Comparison of ENCODE assay signal across 15 cellular contexts in the genomic region with DNA sequence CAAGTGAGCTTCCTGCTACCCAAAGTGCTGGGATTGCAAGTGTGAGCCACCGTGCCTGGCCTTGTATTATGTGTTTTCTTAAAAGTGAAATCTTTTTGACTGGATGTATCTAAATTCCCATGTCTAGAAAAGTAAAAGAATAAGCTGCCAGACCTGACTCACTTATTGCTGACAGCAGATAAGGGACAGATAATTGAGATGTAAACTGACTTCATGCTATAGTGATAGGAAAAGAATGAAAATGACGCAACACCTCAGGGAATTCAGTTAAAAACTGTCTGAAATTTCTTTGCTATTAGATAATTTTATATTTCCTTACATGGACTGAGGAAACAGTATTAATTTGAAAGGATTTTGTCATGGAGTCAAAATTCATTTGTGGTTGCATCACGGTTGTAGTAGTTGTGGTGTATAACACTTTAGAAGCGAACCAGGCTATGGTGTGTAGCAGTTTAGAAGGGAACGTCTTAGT. TPM values are rescaled to one million over a fixed set of nuclear protein-coding genes. Genes with fewer than 3 reads are reported as not detected.
A peak's percentile ranks its signal among the peaks of the same experiment; 100 is the strongest.
DNase-seq lines count a peak whose midpoint lies in the region; TF ChIP-seq lines count a peak whose summit lies in the region.
"Had no signal": no experiment of that assay in that cellular context is flagged by ENCODE, and none has a peak within 500 bp of the region (broad histone marks: within the 10 kb centered on the region; RNA-seq: fewer than 3 reads in every experiment).

No MANE protein-coding gene starts in this region.

- H3K4me1 Mint-ChIP-seq in activated CD4-positive, alpha-beta memory T cell treated with anti-CD3 and anti-CD28 coated beads, Interleukin-2, amount 10 ng/mL, durations not matched to agents 7 days and 5 days = peaks cover 2% of the 10 kb centered on the region
- H3K4me1 Mint-ChIP-seq in activated CD4-positive, alpha-beta T cell treated with anti-CD3 and anti-CD28 coated beads, Interleukin-2, amount 10 ng/mL, durations not matched to agents 24 days and 14 days = peaks cover 2% of the 10 kb centered on the region
- H3K4me1 Mint-ChIP-seq: stimulated activated memory B cell treated with anti-CD40 and anti-IgM and Interleukin-4, amounts not matched to agents 10 μg/mL and 1 μg/mL and 100 μg/mL, for 72 hours had no signal

- no peak overlapping the region for H3K27ac Mint-ChIP-seq in activated CD4-positive, alpha-beta memory T cell treated with anti-CD3 and anti-CD28 coated beads, Interleukin-2, amount 10 ng/mL, durations not matched to agents 7 days and 5 days
- H3K27ac Mint-ChIP-seq in activated CD4-positive, alpha-beta T cell treated with anti-CD3 and anti-CD28 coated beads, Interleukin-2, amount 10 ng/mL, durations not matched to agents 24 days and 14 days = no peak overlapping the region
- H3K27ac Mint-ChIP-seq: activated naive CD8-positive, alpha-beta T cell; stimulated activated memory B cell treated with anti-CD40 and anti-IgM and Interleukin-4, amounts not matched to agents 10 μg/mL and 1 μg/mL and 100 μg/mL, for 72 hours had no signal

- no peak overlapping the region for H3K4me3 ChIP-seq in MG63
- H3K4me3 ChIP-seq in coronary artery = no peak overlapping the region
- H3K4me3 ChIP-seq: vagina had no signal

- no peaks in the 10 kb centered on the region for H3K9me3 Mint-ChIP-seq in activated CD4-positive, alpha-beta memory T cell treated with anti-CD3 and anti-CD28 coated beads, Interleukin-2, amount 10 ng/mL, durations not matched to agents 7 days and 5 days
- H3K9me3 Mint-ChIP-seq in activated CD4-positive, alpha-beta T cell treated with anti-CD3 and anti-CD28 coated beads, Interleukin-2, amount 10 ng/mL, durations not matched to agents 24 days and 14 days = no peaks in the 10 kb centered on the region
- H3K9me3 Mint-ChIP-seq: stimulated activated memory B cell treated with anti-CD40 and anti-IgM and Interleukin-4, amounts not matched to agents 10 μg/mL and 1 μg/mL and 100 μg/mL, for 72 hours had no signal

- peaks cover 28% of the 10 kb centered on the region for H3K36me3 Mint-ChIP-seq in activated CD4-positive, alpha-beta memory T cell treated with anti-CD3 and anti-CD28 coated beads, Interleukin-2, amount 10 ng/mL, durations not matched to agents 7 days and 5 days (ENCODE audit: low read depth)
- peaks cover 41% of the 10 kb centered on the region for H3K36me3 Mint-ChIP-seq in activated CD4-positive, alpha-beta T cell treated with anti-CD3 and anti-CD28 coated beads, Interleukin-2, amount 10 ng/mL, durations not matched to agents 24 days and 14 days (ENCODE audit: low read depth)

- H3K27me3 ChIP-seq in MG63 = no peaks in the 10 kb centered on the region
- H3K27me3 ChIP-seq: vagina had no signal

- no peak overlapping the region for H3K4me3 Mint-ChIP-seq in activated CD4-positive, alpha-beta memory T cell treated with anti-CD3 and anti-CD28 coated beads, Interleukin-2, amount 10 ng/mL, durations not matched to agents 7 days and 5 days
- H3K4me3 Mint-ChIP-seq in activated CD4-positive, alpha-beta T cell treated with anti-CD3 and anti-CD28 coated beads, Interleukin-2, amount 10 ng/mL, durations not matched to agents 24 days and 14 days = no peak overlapping the region
- H3K4me3 Mint-ChIP-seq: activated naive CD8-positive, alpha-beta T cell; stimulated activated memory B cell treated with anti-CD40 and anti-IgM and Interleukin-4, amounts not matched to agents 10 μg/mL and 1 μg/mL and 100 μg/mL, for 72 hours had no signal

- no peaks in the 10 kb centered on the region for H3K9me3 ChIP-seq in MG63
- H3K9me3 ChIP-seq: vagina had no signal

- peak; percentile 45 for DNase-seq in AG09319 (ENCODE audit: extremely low read depth, low read depth)
- DNase-seq in MG63 = peak; percentile 3
- no peak for DNase-seq in coronary artery (ENCODE audit: low spot score)
- peak; percentile 93 for DNase-seq in iris pigment epithelial cell (ENCODE audit: low read depth)
- DNase-seq in GM10266 (ENCODE audit: extremely low spot score) = no peak
- DNase-seq in activated CD4-positive, alpha-beta memory T cell treated with anti-CD3 and anti-CD28 coated beads, Interleukin-2, amount 10 ng/mL, durations not matched to agents 7 days and 5 days = no peak
- DNase-seq in putamen (ENCODE audit: low spot score) = no peak
- no peak for DNase-seq in activated CD4-positive, alpha-beta T cell treated with anti-CD3 and anti-CD28 coated beads, Interleukin-2, amount 10 ng/mL, durations not matched to agents 24 days and 14 days
- DNase-seq: islet precursor cell; stimulated activated CD4-positive, alpha-beta T cell treated with anti-CD3 and anti-CD28 coated beads, Interleukin-4, amount 100 ng/mL, for 24 hours had no signal

- CTCF ChIA-PET in activated CD4-positive, alpha-beta memory T cell treated with anti-CD3 and anti-CD28 coated beads, Interleukin-2, amount 10 ng/mL, durations not matched to agents 7 days and 5 days (lab: Charles Lee) = no interaction called here

- intact Hi-C loops in activated CD4-positive, alpha-beta T cell treated with anti-CD3 and anti-CD28 coated beads, Interleukin-2, amount 10 ng/mL, durations not matched to agents 24 days and 14 days (cut with micrococcal nuclease) = no loop called here

- H3K27me3 Mint-ChIP-seq in activated CD4-positive, alpha-beta memory T cell treated with anti-CD3 and anti-CD28 coated beads, Interleukin-2, amount 10 ng/mL, durations not matched to agents 7 days and 5 days = no peaks in the 10 kb centered on the region
- no peaks in the 10 kb centered on the region for H3K27me3 Mint-ChIP-seq in activated CD4-positive, alpha-beta T cell treated with anti-CD3 and anti-CD28 coated beads, Interleukin-2, amount 10 ng/mL, durations not matched to agents 24 days and 14 days
- H3K27me3 Mint-ChIP-seq: activated naive CD8-positive, alpha-beta T cell; stimulated activated memory B cell treated with anti-CD40 and anti-IgM and Interleukin-4, amounts not matched to agents 10 μg/mL and 1 μg/mL and 100 μg/mL, for 72 hours had no signal

- H3K27ac ChIP-seq in coronary artery = peak overlapping the region; percentile 77 to 78
- H3K27ac ChIP-seq: C4-2B, vagina, VCaP had no signal

- TF ChIP-seq CTCF in AG09319 (IDR thresholded peaks at IDR 0.05; ENCODE audit: low read depth, low read length) = no peak
- no peak for TF ChIP-seq CTCF in coronary artery (IDR thresholded peaks at IDR 0.05)
- TF ChIP-seq CTCF in GM10266 (IDR thresholded peaks at IDR 0.05; ENCODE audit: control insufficient read depth, insufficient read depth, low read depth, missing control alignments) = no peak

- peaks cover 49% of the 10 kb centered on the region for H3K36me3 ChIP-seq in MG63

- POLR2A ChIA-PET in activated CD4-positive, alpha-beta memory T cell treated with anti-CD3 and anti-CD28 coated beads, Interleukin-2, amount 10 ng/mL, durations not matched to agents 7 days and 5 days (lab: Charles Lee) = interaction anchor here (0.5 kb wide), 1 partner anchor 18 kb away, joined by 3 read pairs; no protein-coding TSS in a partner anchor

RNA-seq across cellular contexts. Expression of a gene that starts 19.4 kb away (rescaled TPM):
- total RNA-seq in MG63 (2014; rRNA removed; shearing (Covaris generic); ENCODE audit: low replicate concordance) = 52.7 and 63.8 TPM in 2 replicates
- total RNA-seq in activated CD4-positive, alpha-beta memory T cell treated with anti-CD3 and anti-CD28 coated beads, Interleukin-2, amount 10 ng/mL, durations not matched to agents 7 days and 5 days = 10 to 100 TPM; 11.2 to 12.7 TPM
- 40.8 and 46.8 TPM in 2 replicates for total RNA-seq in activated CD4-positive, alpha-beta T cell treated with anti-CD3 and anti-CD28 coated beads, Interleukin-2, amount 10 ng/mL, durations not matched to agents 24 days and 14 days

Comparison
In these comparisons a context has a peak if more than half of its experiments do, and no peak if none do; other contexts are left out.
1. DNase-seq: peak in AG09319 (single experiment), MG63 (single experiment) and iris pigment epithelial cell (single experiment); none in coronary artery (single experiment), GM10266 (single experiment), activated CD4-positive, alpha-beta memory T cell treated with anti-CD3 and anti-CD28 coated beads, Interleukin-2, amount 10 ng/mL, durations not matched to agents 7 days and 5 days (single experiment), putamen (single experiment) and activated CD4-positive, alpha-beta T cell treated with anti-CD3 and anti-CD28 coated beads, Interleukin-2, amount 10 ng/mL, durations not matched to agents 24 days and 14 days (single experiment).